In the genomic region with DNA sequence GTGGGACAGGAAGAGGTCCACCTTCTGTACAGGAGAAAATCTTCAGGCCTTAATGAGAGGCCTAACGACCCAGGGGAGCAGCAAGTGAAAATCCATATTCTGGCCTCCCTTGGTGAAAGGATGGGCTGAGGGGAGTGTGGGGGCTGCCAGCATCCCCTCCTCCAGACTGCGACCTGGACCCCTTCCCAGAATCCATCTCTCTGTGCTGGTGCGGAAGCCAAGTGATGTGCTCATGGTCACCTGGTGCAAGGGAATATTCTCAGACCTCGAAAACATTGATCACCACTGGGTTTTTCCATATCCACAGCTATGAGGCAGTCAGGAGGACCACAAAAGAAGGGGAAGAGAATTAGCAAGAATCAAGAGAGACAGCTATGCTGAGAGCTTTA, we compare ENCODE assay signal across 17 cellular contexts. TPM values are rescaled to one million over a fixed set of nuclear protein-coding genes. Genes with fewer than 3 reads are reported as not detected.
"Had no signal": no experiment of that assay in that cellular context is flagged by ENCODE, and none has a peak within 500 bp of the region (broad histone marks: within the 10 kb centered on the region; RNA-seq: fewer than 3 reads in every experiment).

No MANE protein-coding gene starts in this region.

- H3K36me3 ChIP-seq: lower lobe of right lung, prostate gland, vagina had no signal

- H3K4me1 ChIP-seq: lower lobe of right lung, prostate gland, vagina had no signal

- H3K27ac Mint-ChIP-seq: activated B cell treated with CpG ODN at 0.5 μM for 24 hours; activated CD4-positive, alpha-beta T cell treated with anti-CD3 and anti-CD28 coated beads, Interleukin-2, amount 10 ng/mL, durations not matched to agents 24 days and 14 days; activated naive CD4-positive, alpha-beta T cell treated with anti-CD3 and anti-CD28 coated beads, Interleukin-2, amount 50 U/mL, for 24 hours; endodermal cell; naive thymus-derived CD4-positive, alpha-beta T cell; stimulated activated naive CD8-positive, alpha-beta T cell treated with anti-CD3 and anti-CD28 coated beads, Interleukin-15, amount 100 ng/mL, for 72 hours had no signal

- H3K4me3 Mint-ChIP-seq: activated B cell treated with CpG ODN at 0.5 μM for 24 hours; activated CD4-positive, alpha-beta T cell treated with anti-CD3 and anti-CD28 coated beads, Interleukin-2, amount 10 ng/mL, durations not matched to agents 24 days and 14 days; activated naive CD4-positive, alpha-beta T cell treated with anti-CD3 and anti-CD28 coated beads, Interleukin-2, amount 50 U/mL, for 24 hours; brain; endodermal cell; naive thymus-derived CD4-positive, alpha-beta T cell; stimulated activated naive CD8-positive, alpha-beta T cell treated with anti-CD3 and anti-CD28 coated beads, Interleukin-15, amount 100 ng/mL, for 72 hours had no signal

- H3K27me3 ChIP-seq: hepatocyte, vagina had no signal

- H3K4me3 ChIP-seq: hepatocyte, lower lobe of right lung, prostate gland, vagina had no signal

- H3K9me3 Mint-ChIP-seq: activated B cell treated with CpG ODN at 0.5 μM for 24 hours; activated CD4-positive, alpha-beta T cell treated with anti-CD3 and anti-CD28 coated beads, Interleukin-2, amount 10 ng/mL, durations not matched to agents 24 days and 14 days; activated naive CD4-positive, alpha-beta T cell treated with anti-CD3 and anti-CD28 coated beads, Interleukin-2, amount 50 U/mL, for 24 hours; brain; endodermal cell; stimulated activated naive CD8-positive, alpha-beta T cell treated with anti-CD3 and anti-CD28 coated beads, Interleukin-15, amount 100 ng/mL, for 72 hours had no signal

- H3K4me1 Mint-ChIP-seq: activated B cell treated with CpG ODN at 0.5 μM for 24 hours; activated CD4-positive, alpha-beta T cell treated with anti-CD3 and anti-CD28 coated beads, Interleukin-2, amount 10 ng/mL, durations not matched to agents 24 days and 14 days; activated naive CD4-positive, alpha-beta T cell treated with anti-CD3 and anti-CD28 coated beads, Interleukin-2, amount 50 U/mL, for 24 hours; naive thymus-derived CD4-positive, alpha-beta T cell; stimulated activated naive CD8-positive, alpha-beta T cell treated with anti-CD3 and anti-CD28 coated beads, Interleukin-15, amount 100 ng/mL, for 72 hours had no signal

- DNase-seq: activated B cell treated with CpG ODN at 0.5 μM for 24 hours; activated CD4-positive, alpha-beta T cell treated with anti-CD3 and anti-CD28 coated beads, Interleukin-2, amount 10 ng/mL, durations not matched to agents 24 days and 14 days; activated CD8-positive, alpha-beta memory T cell treated with anti-CD3 and anti-CD28 coated beads for 24 hours; activated T-cell treated with anti-CD3 and anti-CD28 coated beads for 4 hours; cerebellar nuclear complex; endodermal cell; lower lobe of right lung; naive thymus-derived CD4-positive, alpha-beta T cell; stimulated activated CD4-positive, alpha-beta T cell treated with anti-CD3 and anti-CD28 coated beads, Interleukin-15, amount 100 ng/mL, for 24 hours; stimulated activated CD4-positive, alpha-beta T cell treated with anti-CD3 and anti-CD28 coated beads, Interleukin-4, amount 100 ng/mL, for 4 hours; stimulated activated naive CD8-positive, alpha-beta T cell treated with anti-CD3 and anti-CD28 coated beads, Interleukin-15, amount 100 ng/mL, for 72 hours; T-helper 2 cell had no signal

- H3K36me3 Mint-ChIP-seq: activated naive CD4-positive, alpha-beta T cell treated with anti-CD3 and anti-CD28 coated beads, Interleukin-2, amount 50 U/mL, for 24 hours; brain had no signal

- H3K27ac ChIP-seq: hepatocyte, lower lobe of right lung, prostate gland, vagina had no signal

- H3K9me3 ChIP-seq: lower lobe of right lung, prostate gland, vagina had no signal

- ATAC-seq: lower lobe of right lung; naive thymus-derived CD4-positive, alpha-beta T cell; stimulated activated naive CD8-positive, alpha-beta T cell treated with anti-CD3 and anti-CD28 coated beads, Interleukin-15, amount 100 ng/mL, for 72 hours had no signal

- H3K27me3 Mint-ChIP-seq: activated naive CD4-positive, alpha-beta T cell treated with anti-CD3 and anti-CD28 coated beads, Interleukin-2, amount 50 U/mL, for 24 hours; brain had no signal

RNA-seq across cellular contexts. Expression of a gene that starts 10.7 kb away (rescaled TPM):
- total RNA-seq: activated B cell treated with CpG ODN at 0.5 μM for 24 hours; activated CD4-positive, alpha-beta T cell treated with anti-CD3 and anti-CD28 coated beads, Interleukin-2, amount 10 ng/mL, durations not matched to agents 24 days and 14 days; naive thymus-derived CD4-positive, alpha-beta T cell had no signal
- polyA plus RNA-seq: naive thymus-derived CD4-positive, alpha-beta T cell had no signal
